1 cellular context compared by ENCODE assay signal in the genomic region with DNA sequence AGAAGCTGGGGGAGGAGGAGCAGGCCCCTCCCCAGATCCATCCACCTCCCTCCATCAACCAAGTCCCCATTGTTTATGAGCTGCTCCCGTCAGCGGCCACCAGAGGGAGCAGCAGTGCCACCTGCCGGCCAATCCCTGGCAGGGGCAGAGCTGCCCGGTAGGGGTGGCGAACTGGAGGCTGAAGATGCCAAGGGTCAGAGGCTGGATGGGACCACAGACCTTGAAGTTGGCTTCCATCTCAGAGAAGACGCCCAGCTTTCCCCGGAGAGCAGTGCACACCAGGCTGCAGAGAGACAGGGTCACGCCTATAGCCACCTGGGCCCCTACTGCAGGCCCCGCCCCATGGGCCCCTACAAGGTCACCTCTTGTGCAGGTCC.
TF ChIP-seq lines count a peak whose summit lies in the region.

No MANE protein-coding gene starts in this region.

TF ChIP-seq in K562, 482 proteins besides CTCF, POLR2A, EP300 and RAD21 (continued from another document and continues in another):
- no peak for TF ChIP-seq ESRRB (CRISPR knock-in tag; IDR thresholded peaks at IDR 0.05; ENCODE audit: borderline replicate concordance)
- no peak for TF ChIP-seq NFIC (IDR thresholded peaks at IDR 0.05)
- TF ChIP-seq, protein P1, sequence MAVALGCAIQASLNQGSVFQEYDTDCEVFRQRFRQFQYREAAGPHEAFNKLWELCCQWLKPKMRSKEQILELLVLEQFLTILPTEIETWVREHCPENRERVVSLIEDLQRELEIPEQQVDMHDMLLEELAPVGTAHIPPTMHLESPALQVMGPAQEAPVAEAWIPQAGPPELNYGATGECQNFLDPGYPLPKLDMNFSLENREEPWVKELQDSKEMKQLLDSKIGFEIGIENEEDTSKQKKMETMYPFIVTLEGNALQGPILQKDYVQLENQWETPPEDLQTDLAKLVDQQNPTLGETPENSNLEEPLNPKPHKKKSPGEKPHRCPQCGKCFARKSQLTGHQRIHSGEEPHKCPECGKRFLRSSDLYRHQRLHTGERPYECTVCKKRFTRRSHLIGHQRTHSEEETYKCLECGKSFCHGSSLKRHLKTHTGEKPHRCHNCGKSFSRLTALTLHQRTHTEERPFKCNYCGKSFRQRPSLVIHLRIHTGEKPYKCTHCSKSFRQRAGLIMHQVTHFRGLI (CRISPR knock-in tag; IDR thresholded peaks at IDR 0.05): no peak
- no peak for TF ChIP-seq DIDO1 (tag; IDR thresholded peaks at IDR 0.05; ENCODE audit: low read depth)
- TF ChIP-seq CBX2 (IDR thresholded peaks at IDR 0.05; ENCODE audit: insufficient read depth, low read length, poor library complexity, severe bottlenecking): no peak
- no peak for TF ChIP-seq DNMT1 (IDR thresholded peaks at IDR 0.05)
- TF ChIP-seq, protein P2, sequence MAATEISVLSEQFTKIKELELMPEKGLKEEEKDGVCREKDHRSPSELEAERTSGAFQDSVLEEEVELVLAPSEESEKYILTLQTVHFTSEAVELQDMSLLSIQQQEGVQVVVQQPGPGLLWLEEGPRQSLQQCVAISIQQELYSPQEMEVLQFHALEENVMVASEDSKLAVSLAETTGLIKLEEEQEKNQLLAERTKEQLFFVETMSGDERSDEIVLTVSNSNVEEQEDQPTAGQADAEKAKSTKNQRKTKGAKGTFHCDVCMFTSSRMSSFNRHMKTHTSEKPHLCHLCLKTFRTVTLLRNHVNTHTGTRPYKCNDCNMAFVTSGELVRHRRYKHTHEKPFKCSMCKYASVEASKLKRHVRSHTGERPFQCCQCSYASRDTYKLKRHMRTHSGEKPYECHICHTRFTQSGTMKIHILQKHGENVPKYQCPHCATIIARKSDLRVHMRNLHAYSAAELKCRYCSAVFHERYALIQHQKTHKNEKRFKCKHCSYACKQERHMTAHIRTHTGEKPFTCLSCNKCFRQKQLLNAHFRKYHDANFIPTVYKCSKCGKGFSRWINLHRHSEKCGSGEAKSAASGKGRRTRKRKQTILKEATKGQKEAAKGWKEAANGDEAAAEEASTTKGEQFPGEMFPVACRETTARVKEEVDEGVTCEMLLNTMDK (IDR thresholded peaks at IDR 0.05; ENCODE audit: borderline replicate concordance, insufficient read depth, low read depth, low read length, poor library complexity, severe bottlenecking): peak; percentile 80
- TF ChIP-seq, protein P3, sequence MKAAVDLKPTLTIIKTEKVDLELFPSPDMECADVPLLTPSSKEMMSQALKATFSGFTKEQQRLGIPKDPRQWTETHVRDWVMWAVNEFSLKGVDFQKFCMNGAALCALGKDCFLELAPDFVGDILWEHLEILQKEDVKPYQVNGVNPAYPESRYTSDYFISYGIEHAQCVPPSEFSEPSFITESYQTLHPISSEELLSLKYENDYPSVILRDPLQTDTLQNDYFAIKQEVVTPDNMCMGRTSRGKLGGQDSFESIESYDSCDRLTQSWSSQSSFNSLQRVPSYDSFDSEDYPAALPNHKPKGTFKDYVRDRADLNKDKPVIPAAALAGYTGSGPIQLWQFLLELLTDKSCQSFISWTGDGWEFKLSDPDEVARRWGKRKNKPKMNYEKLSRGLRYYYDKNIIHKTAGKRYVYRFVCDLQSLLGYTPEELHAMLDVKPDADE (conservative IDR thresholded peaks at IDR 0.05; ENCODE audit: control insufficient read depth, low read depth, low read length): peak; percentile 15; the same call in 1 of the 2 replicates
- TF ChIP-seq CC2D1A (IDR thresholded peaks at IDR 0.05): 0 out of 2 replicates have a peak, but pooled peaks have one; percentile 70
- TF ChIP-seq, protein P4, sequence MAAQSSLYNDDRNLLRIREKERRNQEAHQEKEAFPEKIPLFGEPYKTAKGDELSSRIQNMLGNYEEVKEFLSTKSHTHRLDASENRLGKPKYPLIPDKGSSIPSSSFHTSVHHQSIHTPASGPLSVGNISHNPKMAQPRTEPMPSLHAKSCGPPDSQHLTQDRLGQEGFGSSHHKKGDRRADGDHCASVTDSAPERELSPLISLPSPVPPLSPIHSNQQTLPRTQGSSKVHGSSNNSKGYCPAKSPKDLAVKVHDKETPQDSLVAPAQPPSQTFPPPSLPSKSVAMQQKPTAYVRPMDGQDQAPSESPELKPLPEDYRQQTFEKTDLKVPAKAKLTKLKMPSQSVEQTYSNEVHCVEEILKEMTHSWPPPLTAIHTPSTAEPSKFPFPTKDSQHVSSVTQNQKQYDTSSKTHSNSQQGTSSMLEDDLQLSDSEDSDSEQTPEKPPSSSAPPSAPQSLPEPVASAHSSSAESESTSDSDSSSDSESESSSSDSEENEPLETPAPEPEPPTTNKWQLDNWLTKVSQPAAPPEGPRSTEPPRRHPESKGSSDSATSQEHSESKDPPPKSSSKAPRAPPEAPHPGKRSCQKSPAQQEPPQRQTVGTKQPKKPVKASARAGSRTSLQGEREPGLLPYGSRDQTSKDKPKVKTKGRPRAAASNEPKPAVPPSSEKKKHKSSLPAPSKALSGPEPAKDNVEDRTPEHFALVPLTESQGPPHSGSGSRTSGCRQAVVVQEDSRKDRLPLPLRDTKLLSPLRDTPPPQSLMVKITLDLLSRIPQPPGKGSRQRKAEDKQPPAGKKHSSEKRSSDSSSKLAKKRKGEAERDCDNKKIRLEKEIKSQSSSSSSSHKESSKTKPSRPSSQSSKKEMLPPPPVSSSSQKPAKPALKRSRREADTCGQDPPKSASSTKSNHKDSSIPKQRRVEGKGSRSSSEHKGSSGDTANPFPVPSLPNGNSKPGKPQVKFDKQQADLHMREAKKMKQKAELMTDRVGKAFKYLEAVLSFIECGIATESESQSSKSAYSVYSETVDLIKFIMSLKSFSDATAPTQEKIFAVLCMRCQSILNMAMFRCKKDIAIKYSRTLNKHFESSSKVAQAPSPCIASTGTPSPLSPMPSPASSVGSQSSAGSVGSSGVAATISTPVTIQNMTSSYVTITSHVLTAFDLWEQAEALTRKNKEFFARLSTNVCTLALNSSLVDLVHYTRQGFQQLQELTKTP (IDR thresholded peaks at IDR 0.05; ENCODE audit: low read depth in 1 of 2, partially characterized antibody in 2 of 2): no peak
- no peak for TF ChIP-seq TEAD2 (tag; IDR thresholded peaks at IDR 0.05)
- no peak for TF ChIP-seq ZZZ3 (IDR thresholded peaks at IDR 0.05)
- TF ChIP-seq NCOR1 (IDR thresholded peaks at IDR 0.05): no peak
- no peak for TF ChIP-seq BACH1 (tag; IDR thresholded peaks at IDR 0.05)
- TF ChIP-seq SMARCA5 (IDR thresholded peaks at IDR 0.05): no peak
- TF ChIP-seq SETDB1 (IDR thresholded peaks at IDR 0.05; ENCODE audit: low read length): no peak
- TF ChIP-seq, protein P5, sequence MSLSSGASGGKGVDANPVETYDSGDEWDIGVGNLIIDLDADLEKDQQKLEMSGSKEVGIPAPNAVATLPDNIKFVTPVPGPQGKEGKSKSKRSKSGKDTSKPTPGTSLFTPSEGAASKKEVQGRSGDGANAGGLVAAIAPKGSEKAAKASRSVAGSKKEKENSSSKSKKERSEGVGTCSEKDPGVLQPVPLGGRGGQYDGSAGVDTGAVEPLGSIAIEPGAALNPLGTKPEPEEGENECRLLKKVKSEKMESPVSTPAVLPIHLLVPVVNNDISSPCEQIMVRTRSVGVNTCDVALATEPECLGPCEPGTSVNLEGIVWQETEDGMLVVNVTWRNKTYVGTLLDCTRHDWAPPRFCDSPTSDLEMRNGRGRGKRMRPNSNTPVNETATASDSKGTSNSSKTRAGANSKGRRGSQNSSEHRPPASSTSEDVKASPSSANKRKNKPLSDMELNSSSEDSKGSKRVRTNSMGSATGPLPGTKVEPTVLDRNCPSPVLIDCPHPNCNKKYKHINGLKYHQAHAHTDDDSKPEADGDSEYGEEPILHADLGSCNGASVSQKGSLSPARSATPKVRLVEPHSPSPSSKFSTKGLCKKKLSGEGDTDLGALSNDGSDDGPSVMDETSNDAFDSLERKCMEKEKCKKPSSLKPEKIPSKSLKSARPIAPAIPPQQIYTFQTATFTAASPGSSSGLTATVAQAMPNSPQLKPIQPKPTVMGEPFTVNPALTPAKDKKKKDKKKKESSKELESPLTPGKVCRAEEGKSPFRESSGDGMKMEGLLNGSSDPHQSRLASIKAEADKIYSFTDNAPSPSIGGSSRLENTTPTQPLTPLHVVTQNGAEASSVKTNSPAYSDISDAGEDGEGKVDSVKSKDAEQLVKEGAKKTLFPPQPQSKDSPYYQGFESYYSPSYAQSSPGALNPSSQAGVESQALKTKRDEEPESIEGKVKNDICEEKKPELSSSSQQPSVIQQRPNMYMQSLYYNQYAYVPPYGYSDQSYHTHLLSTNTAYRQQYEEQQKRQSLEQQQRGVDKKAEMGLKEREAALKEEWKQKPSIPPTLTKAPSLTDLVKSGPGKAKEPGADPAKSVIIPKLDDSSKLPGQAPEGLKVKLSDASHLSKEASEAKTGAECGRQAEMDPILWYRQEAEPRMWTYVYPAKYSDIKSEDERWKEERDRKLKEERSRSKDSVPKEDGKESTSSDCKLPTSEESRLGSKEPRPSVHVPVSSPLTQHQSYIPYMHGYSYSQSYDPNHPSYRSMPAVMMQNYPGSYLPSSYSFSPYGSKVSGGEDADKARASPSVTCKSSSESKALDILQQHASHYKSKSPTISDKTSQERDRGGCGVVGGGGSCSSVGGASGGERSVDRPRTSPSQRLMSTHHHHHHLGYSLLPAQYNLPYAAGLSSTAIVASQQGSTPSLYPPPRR (CRISPR knock-in tag; IDR thresholded peaks at IDR 0.05; ENCODE audit: borderline replicate concordance): no peak
- TF ChIP-seq SIN3A (IDR thresholded peaks at IDR 0.05; ENCODE audit: borderline replicate concordance in 2 of 2, control insufficient read depth in 1 of 2, low read depth in 2 of 2, low read length in 2 of 2): no peak
- no peak for TF ChIP-seq KAT7 (CRISPR knock-in tag; IDR thresholded peaks at IDR 0.05; ENCODE audit: borderline replicate concordance)
- TF ChIP-seq MAFK (IDR thresholded peaks at IDR 0.05; ENCODE audit: low read length): no peak
- TF ChIP-seq, protein P6, sequence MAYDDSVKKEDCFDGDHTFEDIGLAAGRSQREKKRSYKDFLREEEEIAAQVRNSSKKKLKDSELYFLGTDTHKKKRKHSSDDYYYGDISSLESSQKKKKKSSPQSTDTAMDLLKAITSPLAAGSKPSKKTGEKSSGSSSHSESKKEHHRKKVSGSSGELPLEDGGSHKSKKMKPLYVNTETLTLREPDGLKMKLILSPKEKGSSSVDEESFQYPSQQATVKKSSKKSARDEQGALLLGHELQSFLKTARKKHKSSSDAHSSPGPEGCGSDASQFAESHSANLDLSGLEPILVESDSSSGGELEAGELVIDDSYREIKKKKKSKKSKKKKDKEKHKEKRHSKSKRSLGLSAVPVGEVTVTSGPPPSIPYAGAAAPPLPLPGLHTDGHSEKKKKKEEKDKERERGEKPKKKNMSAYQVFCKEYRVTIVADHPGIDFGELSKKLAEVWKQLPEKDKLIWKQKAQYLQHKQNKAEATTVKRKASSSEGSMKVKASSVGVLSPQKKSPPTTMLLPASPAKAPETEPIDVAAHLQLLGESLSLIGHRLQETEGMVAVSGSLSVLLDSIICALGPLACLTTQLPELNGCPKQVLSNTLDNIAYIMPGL (CRISPR knock-in tag; IDR thresholded peaks at IDR 0.05): peak; percentile 36; the same call in 1 of the 2 replicates
- TF ChIP-seq, protein P7, sequence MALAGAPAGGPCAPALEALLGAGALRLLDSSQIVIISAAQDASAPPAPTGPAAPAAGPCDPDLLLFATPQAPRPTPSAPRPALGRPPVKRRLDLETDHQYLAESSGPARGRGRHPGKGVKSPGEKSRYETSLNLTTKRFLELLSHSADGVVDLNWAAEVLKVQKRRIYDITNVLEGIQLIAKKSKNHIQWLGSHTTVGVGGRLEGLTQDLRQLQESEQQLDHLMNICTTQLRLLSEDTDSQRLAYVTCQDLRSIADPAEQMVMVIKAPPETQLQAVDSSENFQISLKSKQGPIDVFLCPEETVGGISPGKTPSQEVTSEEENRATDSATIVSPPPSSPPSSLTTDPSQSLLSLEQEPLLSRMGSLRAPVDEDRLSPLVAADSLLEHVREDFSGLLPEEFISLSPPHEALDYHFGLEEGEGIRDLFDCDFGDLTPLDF (CRISPR knock-in tag; IDR thresholded peaks at IDR 0.05): no peak
- no peak for TF ChIP-seq CBX3 (IDR thresholded peaks at IDR 0.05; ENCODE audit: borderline replicate concordance in 1 of 2, low read length in 2 of 2)
- no peak for TF ChIP-seq HOXB6 (CRISPR knock-in tag; IDR thresholded peaks at IDR 0.05; ENCODE audit: borderline replicate concordance)
- TF ChIP-seq ZNF57 (CRISPR knock-in tag; IDR thresholded peaks at IDR 0.05): no peak
- TF ChIP-seq ZNF384 (IDR thresholded peaks at IDR 0.05; ENCODE audit: low read depth, low read length): 0 out of 2 replicates have a peak, but pooled peaks have one; percentile 13
- TF ChIP-seq ZNF507 (tag; conservative IDR thresholded peaks at IDR 0.05): no peak
- TF ChIP-seq PURB (CRISPR knock-in tag; IDR thresholded peaks at IDR 0.05; ENCODE audit: low read depth): no peak
- no peak for TF ChIP-seq RBM17 (IDR thresholded peaks at IDR 0.05; ENCODE audit: borderline replicate concordance, low read depth, low read length)
- no peak for TF ChIP-seq PHTF2 (CRISPR knock-in tag; IDR thresholded peaks at IDR 0.05)
- TF ChIP-seq GATA2 (CRISPR knock-in tag; IDR thresholded peaks at IDR 0.05): no peak
- no peak for TF ChIP-seq U2AF1 (optimal IDR thresholded peaks at IDR 0.05; ENCODE audit: low read depth, low read length)
- peak; percentile 73 to 92; a peak in 3 of 4 replicates for TF ChIP-seq MAZ (CRISPR knock-in tag; conservative IDR thresholded peaks at IDR 0.05 in 1 of 2, IDR thresholded peaks at IDR 0.05 in 1 of 2)
- TF ChIP-seq NFIX (CRISPR knock-in tag; IDR thresholded peaks at IDR 0.05; ENCODE audit: low read depth): no peak
- TF ChIP-seq, protein P8, sequence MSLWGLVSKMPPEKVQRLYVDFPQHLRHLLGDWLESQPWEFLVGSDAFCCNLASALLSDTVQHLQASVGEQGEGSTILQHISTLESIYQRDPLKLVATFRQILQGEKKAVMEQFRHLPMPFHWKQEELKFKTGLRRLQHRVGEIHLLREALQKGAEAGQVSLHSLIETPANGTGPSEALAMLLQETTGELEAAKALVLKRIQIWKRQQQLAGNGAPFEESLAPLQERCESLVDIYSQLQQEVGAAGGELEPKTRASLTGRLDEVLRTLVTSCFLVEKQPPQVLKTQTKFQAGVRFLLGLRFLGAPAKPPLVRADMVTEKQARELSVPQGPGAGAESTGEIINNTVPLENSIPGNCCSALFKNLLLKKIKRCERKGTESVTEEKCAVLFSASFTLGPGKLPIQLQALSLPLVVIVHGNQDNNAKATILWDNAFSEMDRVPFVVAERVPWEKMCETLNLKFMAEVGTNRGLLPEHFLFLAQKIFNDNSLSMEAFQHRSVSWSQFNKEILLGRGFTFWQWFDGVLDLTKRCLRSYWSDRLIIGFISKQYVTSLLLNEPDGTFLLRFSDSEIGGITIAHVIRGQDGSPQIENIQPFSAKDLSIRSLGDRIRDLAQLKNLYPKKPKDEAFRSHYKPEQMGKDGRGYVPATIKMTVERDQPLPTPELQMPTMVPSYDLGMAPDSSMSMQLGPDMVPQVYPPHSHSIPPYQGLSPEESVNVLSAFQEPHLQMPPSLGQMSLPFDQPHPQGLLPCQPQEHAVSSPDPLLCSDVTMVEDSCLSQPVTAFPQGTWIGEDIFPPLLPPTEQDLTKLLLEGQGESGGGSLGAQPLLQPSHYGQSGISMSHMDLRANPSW (CRISPR knock-in tag; IDR thresholded peaks at IDR 0.05): no peak
- no peak for TF ChIP-seq KHSRP (IDR thresholded peaks at IDR 0.05)
- TF ChIP-seq, protein P9, sequence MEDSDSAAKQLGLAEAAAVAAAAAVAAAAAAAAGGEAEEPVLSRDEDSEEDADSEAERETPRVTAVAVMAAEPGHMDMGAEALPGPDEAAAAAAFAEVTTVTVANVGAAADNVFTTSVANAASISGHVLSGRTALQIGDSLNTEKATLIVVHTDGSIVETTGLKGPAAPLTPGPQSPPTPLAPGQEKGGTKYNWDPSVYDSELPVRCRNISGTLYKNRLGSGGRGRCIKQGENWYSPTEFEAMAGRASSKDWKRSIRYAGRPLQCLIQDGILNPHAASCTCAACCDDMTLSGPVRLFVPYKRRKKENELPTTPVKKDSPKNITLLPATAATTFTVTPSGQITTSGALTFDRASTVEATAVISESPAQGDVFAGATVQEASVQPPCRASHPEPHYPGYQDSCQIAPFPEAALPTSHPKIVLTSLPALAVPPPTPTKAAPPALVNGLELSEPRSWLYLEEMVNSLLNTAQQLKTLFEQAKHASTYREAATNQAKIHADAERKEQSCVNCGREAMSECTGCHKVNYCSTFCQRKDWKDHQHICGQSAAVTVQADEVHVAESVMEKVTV (CRISPR knock-in tag; IDR thresholded peaks at IDR 0.05): peak; percentile 78
